ENCODE assay signal across 9 cellular contexts in the genomic region with DNA sequence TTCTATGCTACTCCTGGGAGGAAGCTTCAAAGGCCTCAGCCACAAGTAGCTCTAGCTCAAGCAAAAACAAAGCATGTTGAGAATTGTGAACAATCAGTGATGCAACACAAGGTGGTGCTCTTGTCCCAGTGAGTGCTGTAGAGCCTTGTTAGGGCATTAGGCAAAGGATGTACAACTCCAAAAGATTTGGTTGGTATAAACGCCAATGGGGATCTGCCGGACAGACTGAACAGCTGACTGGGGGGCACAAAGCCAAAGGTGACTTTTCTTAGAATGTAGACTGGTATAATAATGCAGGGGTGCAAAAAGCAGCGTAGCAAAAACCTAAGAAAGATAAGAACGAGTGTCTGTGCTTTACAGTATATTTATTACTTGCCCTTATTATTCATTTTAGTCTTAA.
DNase-seq lines count a peak whose midpoint lies in the region; ATAC-seq and TF ChIP-seq lines count a peak whose summit lies in the region.
"Had no signal": no experiment of that assay in that cellular context is flagged by ENCODE, and none has a peak within 500 bp of the region (broad histone marks: within the 10 kb centered on the region; RNA-seq: fewer than 3 reads in every experiment).

No MANE protein-coding gene starts in this region.

- H3K9me3 ChIP-seq in esophagus muscularis mucosa, result no peaks in the 10 kb centered on the region
- H3K9me3 ChIP-seq: neutrophil had no signal

- no peak for TF ChIP-seq POLR2A in esophagus muscularis mucosa (IDR thresholded peaks at IDR 0.05; ENCODE audit: low read depth)

- H3K4me1 ChIP-seq in esophagus muscularis mucosa, result no peaks in the 10 kb centered on the region

- no peak overlapping the region for H3K27ac Mint-ChIP-seq in osteocyte (ENCODE audit: unreplicated experiment)
- no peak overlapping the region for H3K27ac Mint-ChIP-seq in activated T-helper 1 cell treated with anti-CD3 and anti-CD28 coated beads, Interleukin-12 subunit alpha, Interleukin-12 subunit beta, Interleukin-2, Interleukin-4 antibody, amounts not matched to agents 30 ng/mL and 10 ng/mL and 1 ng/mL, durations not matched to agents 14 hours and 24 hours and 36 hours

- H3K36me3 ChIP-seq in esophagus muscularis mucosa, result no peaks in the 10 kb centered on the region
- H3K36me3 ChIP-seq: neutrophil had no signal

- intact Hi-C loops in esophagus muscularis mucosa (cut with DNase I), result no loop called here
- intact Hi-C loops in activated T-helper 1 cell treated with anti-CD3 and anti-CD28 coated beads, Interleukin-12 subunit alpha, Interleukin-12 subunit beta, Interleukin-2, Interleukin-4 antibody, amounts not matched to agents 30 ng/mL and 10 ng/mL and 1 ng/mL, durations not matched to agents 14 hours and 24 hours and 36 hours (cut with micrococcal nuclease), result loop anchor here (1.0 kb wide), 1 partner anchor 312 kb away; no protein-coding TSS in a partner anchor

- 56% methylated on average over 4 of the region's 4 CpGs for WGBS in esophagus muscularis mucosa

- H3K27me3 ChIP-seq in esophagus muscularis mucosa, result no peaks in the 10 kb centered on the region
- H3K27me3 ChIP-seq: neutrophil had no signal

- no peak overlapping the region for H3K4me3 ChIP-seq in esophagus muscularis mucosa

- TF ChIP-seq EP300 in esophagus muscularis mucosa (IDR thresholded peaks at IDR 0.05), result no peak

- DNase-seq in COLO829 (ENCODE audit: low spot score) (peak; percentile 39), M059J (ENCODE audit: low read depth) (peak; percentile 53), RPMI7951 (ENCODE audit: low read depth) (peak; percentile 54), esophagus muscularis mucosa (ENCODE audit: extremely low spot score) (no peak), osteocyte (ENCODE audit: extremely low spot score, unreplicated experiment) (no peak), omental fat pad (ENCODE audit: low spot score) (no peak)
- no peak for DNase-seq in activated T-helper 1 cell treated with anti-CD3 and anti-CD28 coated beads, Interleukin-12 subunit alpha, Interleukin-12 subunit beta, Interleukin-2, Interleukin-4 antibody, amounts not matched to agents 30 ng/mL and 10 ng/mL and 1 ng/mL, durations not matched to agents 14 hours and 24 hours and 36 hours (ENCODE audit: low spot score)

- H3K4me1 Mint-ChIP-seq in osteocyte (ENCODE audit: unreplicated experiment), result peaks cover 4% of the 10 kb centered on the region
- H3K4me1 Mint-ChIP-seq in activated T-helper 1 cell treated with anti-CD3 and anti-CD28 coated beads, Interleukin-12 subunit alpha, Interleukin-12 subunit beta, Interleukin-2, Interleukin-4 antibody, amounts not matched to agents 30 ng/mL and 10 ng/mL and 1 ng/mL, durations not matched to agents 14 hours and 24 hours and 36 hours (ENCODE audit: low read depth), result no peaks in the 10 kb centered on the region

- ATAC-seq in GM19023 (IDR thresholded peaks at IDR 0.05; ENCODE audit: unreplicated experiment), result peak; percentile 64
- no peak for ATAC-seq in omental fat pad (ENCODE audit: low FRiP score)

- no peaks in the 10 kb centered on the region for H3K36me3 Mint-ChIP-seq in osteocyte (ENCODE audit: unreplicated experiment)
- H3K36me3 Mint-ChIP-seq in activated T-helper 1 cell treated with anti-CD3 and anti-CD28 coated beads, Interleukin-12 subunit alpha, Interleukin-12 subunit beta, Interleukin-2, Interleukin-4 antibody, amounts not matched to agents 30 ng/mL and 10 ng/mL and 1 ng/mL, durations not matched to agents 14 hours and 24 hours and 36 hours (ENCODE audit: low read depth), result no peaks in the 10 kb centered on the region

- H3K27ac ChIP-seq in esophagus muscularis mucosa (replicated peaks in 1 of 4), result no peak overlapping the region
- H3K27ac ChIP-seq: neutrophil had no signal

- H3K9me3 Mint-ChIP-seq in osteocyte (ENCODE audit: unreplicated experiment), result no peaks in the 10 kb centered on the region
- H3K9me3 Mint-ChIP-seq in activated T-helper 1 cell treated with anti-CD3 and anti-CD28 coated beads, Interleukin-12 subunit alpha, Interleukin-12 subunit beta, Interleukin-2, Interleukin-4 antibody, amounts not matched to agents 30 ng/mL and 10 ng/mL and 1 ng/mL, durations not matched to agents 14 hours and 24 hours and 36 hours, result no peaks in the 10 kb centered on the region

- H3K4me3 Mint-ChIP-seq in osteocyte (ENCODE audit: unreplicated experiment), result no peak overlapping the region
- H3K4me3 Mint-ChIP-seq in activated T-helper 1 cell treated with anti-CD3 and anti-CD28 coated beads, Interleukin-12 subunit alpha, Interleukin-12 subunit beta, Interleukin-2, Interleukin-4 antibody, amounts not matched to agents 30 ng/mL and 10 ng/mL and 1 ng/mL, durations not matched to agents 14 hours and 24 hours and 36 hours, result no peak overlapping the region

- peaks cover 42% of the 10 kb centered on the region for H3K27me3 Mint-ChIP-seq in osteocyte (ENCODE audit: unreplicated experiment)
- peaks cover 5% of the 10 kb centered on the region for H3K27me3 Mint-ChIP-seq in activated T-helper 1 cell treated with anti-CD3 and anti-CD28 coated beads, Interleukin-12 subunit alpha, Interleukin-12 subunit beta, Interleukin-2, Interleukin-4 antibody, amounts not matched to agents 30 ng/mL and 10 ng/mL and 1 ng/mL, durations not matched to agents 14 hours and 24 hours and 36 hours (ENCODE audit: insufficient read depth)

- TF ChIP-seq CTCF in esophagus muscularis mucosa (IDR thresholded peaks at IDR 0.05) (peak; percentile 13 to 31 (median 22)), osteocyte (IDR thresholded peaks at IDR 0.05) (peak; percentile 53), omental fat pad (IDR thresholded peaks at IDR 0.05) (no peak)

Comparison
In these comparisons a context has a peak if more than half of its experiments do, and no peak if none do; other contexts are left out.
1. DNase-seq: peak in COLO829 (single experiment), M059J (single experiment) and RPMI7951 (single experiment); none in esophagus muscularis mucosa (single experiment), osteocyte (single experiment), activated T-helper 1 cell treated with anti-CD3 and anti-CD28 coated beads, Interleukin-12 subunit alpha, Interleukin-12 subunit beta, Interleukin-2, Interleukin-4 antibody, amounts not matched to agents 30 ng/mL and 10 ng/mL and 1 ng/mL, durations not matched to agents 14 hours and 24 hours and 36 hours (single experiment) and omental fat pad (single experiment).
2. CTCF ChIP-seq: peak in esophagus muscularis mucosa (3 of 3) and osteocyte (single experiment); none in omental fat pad (0 of 3).